Comparison of ENCODE assay signal across 12 cellular contexts in the genomic region with DNA sequence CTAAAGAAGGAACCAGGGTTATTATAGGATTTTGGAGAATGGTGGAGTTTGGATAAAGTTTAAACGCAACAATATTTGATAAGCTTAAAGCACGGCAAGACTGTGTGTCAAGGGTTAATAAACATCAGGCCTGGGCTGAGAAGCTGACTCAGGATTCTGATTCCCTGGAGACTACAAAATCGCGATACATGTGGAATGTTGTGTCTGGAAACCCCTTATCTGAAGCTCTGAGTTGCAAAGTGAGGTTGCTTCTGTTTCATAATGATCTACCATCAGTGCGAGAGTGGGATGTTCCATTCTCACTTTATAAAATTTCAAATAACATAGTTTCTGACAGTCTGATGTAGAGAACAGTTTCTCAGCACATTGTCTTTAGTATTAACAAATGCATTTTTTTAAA. TPM values are rescaled to one million over a fixed set of nuclear protein-coding genes. Genes with fewer than 3 reads are reported as not detected.
A peak's percentile ranks its signal among the peaks of the same experiment; 100 is the strongest.
DNase-seq lines count a peak whose midpoint lies in the region; TF ChIP-seq lines count a peak whose summit lies in the region.
"Had no signal": no experiment of that assay in that cellular context is flagged by ENCODE, and none has a peak within 500 bp of the region (broad histone marks: within the 10 kb centered on the region; RNA-seq: fewer than 3 reads in every experiment).

No MANE protein-coding gene starts in this region.

- WGBS in mesodermal cell (ENCODE audit: insufficient coverage in 2 of 2), 2 experiments = 25 to 50% methylated on average over 1 to 4 of the region's 5 CpGs
- 35 to 51% methylated on average over 5 of the region's 5 CpGs for WGBS in testis, 2 donors
- 46 to 49% methylated on average over 5 of the region's 5 CpGs for WGBS in lower leg skin, 2 donors

- intact Hi-C loops in testis (cut with DNase I; ENCODE audit: low total_unique reads) (no loop called here), lower leg skin (cut with DNase I; ENCODE audit: low total_unique reads) (no loop called here)

- POLR2A ChIA-PET in RWPE1 (lab: Yijun Ruan, JAX; ENCODE audit: low non-redundant PET) = no interaction called here

- CTCF ChIA-PET in RWPE1 (lab: Yijun Ruan, JAX) = no interaction called here

- H3K27ac ChIP-seq in ACC112 (ENCODE audit: low read depth, low read length) = 0 out of 2 replicates have a peak overlapping the region, but pooled peaks have one; percentile 11
- H3K27ac ChIP-seq in brain microvascular endothelial cell = peak overlapping the region; percentile 17
- H3K27ac ChIP-seq in mesodermal cell (ENCODE audit: low read depth, low read length, severe bottlenecking) = peak overlapping the region; percentile 62
- H3K27ac ChIP-seq in RWPE1 = no peak overlapping the region
- H3K27ac ChIP-seq in testis = no peak overlapping the region
- H3K27ac ChIP-seq: Peyer's patch had no signal

- H3K36me3 ChIP-seq in ACC112 (ENCODE audit: insufficient read depth, low read length) (peaks cover 20% of the 10 kb centered on the region; the same call in 1 of the 2 replicates), brain microvascular endothelial cell (replicated peaks) (no peaks in the 10 kb centered on the region), mesodermal cell (ENCODE audit: control insufficient read depth, insufficient read depth, low read length) (peaks cover 14% of the 10 kb centered on the region), testis (ENCODE audit: low read depth, missing control alignments) (no peaks in the 10 kb centered on the region)
- H3K36me3 ChIP-seq: Peyer's patch had no signal

- DNase-seq in H4 (ENCODE audit: low spot score) (peak; percentile 40), brain microvascular endothelial cell (peak; percentile 92), RWPE1 (ENCODE audit: low spot score) (no peak), testis (no peak), lower leg skin (ENCODE audit: low spot score in 2 of 2) (no peak)
- no peak for DNase-seq in activated T-cell treated with anti-CD3 and anti-CD28 coated beads, Interleukin-2, amount 50 U/mL, for 1 hour
- DNase-seq: aorta, Karpas-422, NCI-H2227 treated with DMSO at 0.1 percent for 48 hours, Peyer's patch had no signal

- no peak for TF ChIP-seq POLR2A in testis (IDR thresholded peaks at IDR 0.05)
- no peak for TF ChIP-seq POLR2A in lower leg skin (IDR thresholded peaks at IDR 0.05)

- peaks cover 90% of the 10 kb centered on the region for H3K79me2 ChIP-seq in ACC112 (ENCODE audit: control insufficient read depth, insufficient read depth, low read length, unreplicated experiment)

- H2AFZ ChIP-seq in ACC112 (ENCODE audit: low read length, unreplicated experiment) = peak overlapping the region; percentile 28

- H3K4me1 ChIP-seq in ACC112 (ENCODE audit: control insufficient read depth, insufficient read depth, low read length, unreplicated experiment) = peaks cover 22% of the 10 kb centered on the region
- peaks cover 9% of the 10 kb centered on the region for H3K4me1 ChIP-seq in mesodermal cell (ENCODE audit: control insufficient read depth, insufficient read depth, low read length, poor library complexity, severe bottlenecking)
- no peaks in the 10 kb centered on the region for H3K4me1 ChIP-seq in testis

- H3K4me3 ChIP-seq in ACC112 (ENCODE audit: low read depth, low read length) (peak overlapping the region; percentile 66), brain microvascular endothelial cell (ENCODE audit: low read depth, low read length) (peak overlapping the region; percentile 3), mesodermal cell (ENCODE audit: extremely low read depth, insufficient read depth, low read length, poor library complexity, severe bottlenecking) (no peak overlapping the region), testis (no peak overlapping the region), lower leg skin (ENCODE audit: low read depth, poor library complexity, severe bottlenecking) (no peak overlapping the region)
- H3K4me3 ChIP-seq: Peyer's patch had no signal

- TF ChIP-seq CTCF in brain microvascular endothelial cell (IDR thresholded peaks at IDR 0.05; ENCODE audit: low read depth, low read length, missing control alignments) = no peak
- no peak for TF ChIP-seq CTCF in RWPE1 (conservative IDR thresholded peaks at IDR 0.05; ENCODE audit: low read depth)
- no peak for TF ChIP-seq CTCF in testis (IDR thresholded peaks at IDR 0.05)
- no peak for TF ChIP-seq CTCF in lower leg skin (IDR thresholded peaks at IDR 0.05)

- H3K9me3 ChIP-seq in mesodermal cell (ENCODE audit: control insufficient read depth, low read length) (peaks cover 8% of the 10 kb centered on the region), testis (no peaks in the 10 kb centered on the region)
- H3K9me3 ChIP-seq: Peyer's patch had no signal

- in situ Hi-C loops in brain microvascular endothelial cell (cut with HindIII; ENCODE audit: low pct_ligation_motif_present, low sequenced_read_pairs) = no loop called here

- H3K27me3 ChIP-seq in ACC112 (ENCODE audit: insufficient read depth, low read length) (no peaks in the 10 kb centered on the region), brain microvascular endothelial cell (replicated peaks) (no peaks in the 10 kb centered on the region), testis (no peaks in the 10 kb centered on the region)
- H3K27me3 ChIP-seq: Peyer's patch had no signal

RNA-seq across cellular contexts. Expression of gene C1GALT1, which starts 7.8 kb away (rescaled TPM):
- total RNA-seq in H4 (2014; rRNA removed; shearing (Covaris generic)) = 35.0 and 77.0 TPM in 2 replicates
- 54.5 TPM for polyA plus RNA-seq in mesodermal cell (2013, experiment 1 of 2)
- polyA plus RNA-seq in mesodermal cell (2013, experiment 2 of 2) = 50.9 TPM
- total RNA-seq in testis (10 to 100 TPM; 17.9 to 20.4 TPM), lower leg skin (10 to 100 TPM; 26.8 to 45.9 (median 29.4) TPM)
- 9.1 TPM for polyA plus RNA-seq in testis (ENCODE audit: insufficient read depth, low read depth, low replicate concordance)

Comparison
In these comparisons a context has a peak if more than half of its experiments do, and no peak if none do; other contexts are left out.
1. H3K27ac ChIP-seq: peak in ACC112 (single experiment), brain microvascular endothelial cell (single experiment) and mesodermal cell (single experiment); none in RWPE1 (single experiment) and testis (0 of 2).
2. H3K4me3 ChIP-seq: peak in ACC112 (single experiment) and brain microvascular endothelial cell (single experiment); none in mesodermal cell (single experiment), testis (0 of 2) and lower leg skin (single experiment).
3. DNase-seq: peak in H4 (single experiment) and brain microvascular endothelial cell (single experiment); none in RWPE1 (single experiment), testis (single experiment), activated T-cell treated with anti-CD3 and anti-CD28 coated beads, Interleukin-2, amount 50 U/mL, for 1 hour (single experiment) and lower leg skin (0 of 2).